In the genomic region with DNA sequence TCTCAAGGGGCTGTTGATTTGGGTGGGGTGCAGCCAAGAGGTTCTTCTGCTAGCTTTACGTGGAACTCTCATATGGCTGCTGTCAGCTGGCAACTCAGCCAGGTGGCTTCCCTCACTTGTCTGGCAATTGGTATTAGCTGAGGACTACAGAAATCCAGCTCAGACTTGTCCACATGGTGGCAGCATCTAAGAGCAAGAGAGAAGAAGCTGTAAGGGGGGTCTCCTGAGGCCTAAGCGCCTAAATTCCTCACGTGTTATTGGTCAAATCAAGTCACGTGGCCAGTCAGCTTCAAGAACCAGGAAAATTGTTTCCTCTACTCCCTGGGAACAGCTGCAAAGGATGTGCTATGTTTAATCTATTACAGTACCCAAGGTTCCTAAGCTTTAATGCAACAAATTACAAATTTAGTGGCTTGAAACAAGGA, we compare ENCODE assay signal across 8 cellular contexts. TPM values are rescaled to one million over a fixed set of nuclear protein-coding genes. Genes with fewer than 3 reads are reported as not detected.
DNase-seq lines count a peak whose midpoint lies in the region; TF ChIP-seq lines count a peak whose summit lies in the region.

No MANE protein-coding gene starts in this region.

- H3K4me1 ChIP-seq in esophagus muscularis mucosa = peaks cover 8 to 32% (median 26%) of the 10 kb centered on the region in 4 donors
- peaks cover 11 to 17% of the 10 kb centered on the region in 2 donors for H3K4me1 ChIP-seq in neuronal stem cell (ENCODE audit: control insufficient read depth in 2 of 2, insufficient read depth in 1 of 2, low read depth in 1 of 2, low read length in 2 of 2)
- peaks cover 28% of the 10 kb centered on the region for H3K4me1 ChIP-seq in suprapubic skin

- no peak overlapping the region for H2BK5ac ChIP-seq in neuronal stem cell (ENCODE audit: low read length)

- no peak overlapping the region for H4K91ac ChIP-seq in neuronal stem cell (ENCODE audit: low read depth, low read length, poor library complexity)

- peaks cover 1% of the 10 kb centered on the region for H3K79me1 ChIP-seq in neuronal stem cell (ENCODE audit: low read depth, low read length)

- DNase-seq in AG08395 (ENCODE audit: low spot score) (peak; percentile 72), NCI-H1694 treated with DMSO at 0.1 percent for 48 hours (lab: John Stamatoyannopoulos, UW) (peak; percentile 88), SKM-1 (lab: John Stamatoyannopoulos, UW; ENCODE audit: unreplicated experiment) (peak; percentile 68), esophagus muscularis mucosa (ENCODE audit: extremely low spot score) (no peak), neuronal stem cell (ENCODE audit: low spot score) (peak; percentile 45), suprapubic skin (ENCODE audit: low spot score in 2 of 2) (no peak), activated gamma-delta T cell (lab: John Stamatoyannopoulos, UW) (no peak)

- intact Hi-C loops in esophagus muscularis mucosa (cut with DNase I) = loop anchor here (5.0 to 10.0 kb wide), 3 partner anchors 96 to 281 kb away; no protein-coding TSS in a partner anchor

- peak overlapping the region; percentile 64 for H2AFZ ChIP-seq in neuronal stem cell (ENCODE audit: low read length)

- no peak overlapping the region for H2BK15ac ChIP-seq in neuronal stem cell (ENCODE audit: low read length)

- TF ChIP-seq CTCF in GM12875 (IDR thresholded peaks at IDR 0.05; ENCODE audit: borderline replicate concordance, insufficient read depth, low read depth, low read length) = peak; percentile 61
- peak; percentile 42 to 46 (median 43) for TF ChIP-seq CTCF in esophagus muscularis mucosa (IDR thresholded peaks at IDR 0.05)
- TF ChIP-seq CTCF in suprapubic skin (IDR thresholded peaks at IDR 0.05) = peak in 1 of 2 donors; percentile 15

- no peak overlapping the region for H2AK5ac ChIP-seq in neuronal stem cell (ENCODE audit: low read depth, low read length)

- no peak overlapping the region for H3K9ac ChIP-seq in neuronal stem cell (ENCODE audit: low read depth, low read length, poor library complexity)

- no peak overlapping the region for H4K8ac ChIP-seq in neuronal stem cell (ENCODE audit: low read depth, low read length)

- H3K18ac ChIP-seq in neuronal stem cell (ENCODE audit: low read length) = no peak overlapping the region

- H3K4me3 ChIP-seq in GM12875 (ENCODE audit: low read depth, low read length) = no peak overlapping the region
- no peak overlapping the region for H3K4me3 ChIP-seq in esophagus muscularis mucosa
- H3K4me3 ChIP-seq in neuronal stem cell (ENCODE audit: low read length in 2 of 2) = no peak overlapping the region
- H3K4me3 ChIP-seq in suprapubic skin = no peak overlapping the region

- TF ChIP-seq POLR2A in esophagus muscularis mucosa (IDR thresholded peaks at IDR 0.05; ENCODE audit: low read depth) = no peak
- TF ChIP-seq POLR2A in suprapubic skin (IDR thresholded peaks at IDR 0.05) = no peak

- H3K4ac ChIP-seq in neuronal stem cell (ENCODE audit: low read length) = no peak overlapping the region

- no peak overlapping the region for H2BK120ac ChIP-seq in neuronal stem cell (ENCODE audit: low read depth, low read length)

- TF ChIP-seq EP300 in esophagus muscularis mucosa (IDR thresholded peaks at IDR 0.05) (no peak), suprapubic skin (IDR thresholded peaks at IDR 0.05) (no peak)

- H3K27me3 ChIP-seq in esophagus muscularis mucosa (no peaks in the 10 kb centered on the region), neuronal stem cell (ENCODE audit: control insufficient read depth in 3 of 3, insufficient read depth in 3 of 3, low read depth in 1 of 3, low read length in 3 of 3) (peaks cover 0 to 17% (median 0%) of the 10 kb centered on the region in 3 experiments), suprapubic skin (no peaks in the 10 kb centered on the region)

- no peak overlapping the region for H3K23ac ChIP-seq in neuronal stem cell (ENCODE audit: low read depth, low read length, poor library complexity)

- no peak overlapping the region for H3K14ac ChIP-seq in neuronal stem cell (ENCODE audit: low read length)

- H3K4me2 ChIP-seq in neuronal stem cell (ENCODE audit: insufficient read depth, low read length, poor library complexity, severe bottlenecking) = no peak overlapping the region

- no peaks in the 10 kb centered on the region for H3K9me3 ChIP-seq in esophagus muscularis mucosa
- no peaks in the 10 kb centered on the region for H3K9me3 ChIP-seq in neuronal stem cell (replicated peaks in 1 of 2; ENCODE audit: control insufficient read depth in 2 of 2, insufficient read depth in 1 of 2, low read depth in 1 of 2, low read length in 2 of 2)
- no peaks in the 10 kb centered on the region for H3K9me3 ChIP-seq in suprapubic skin

- 12% methylated on average over 4 of the region's 4 CpGs for WGBS in esophagus muscularis mucosa
- no CpG with 5 or more reads among the region's 4 CpGs for WGBS in neuronal stem cell (ENCODE audit: extremely low coverage in 2 of 2, insufficient read length in 2 of 2, insufficient replicate concordance in 1 of 2), 2 donors
- 29% methylated on average over 4 of the region's 4 CpGs for WGBS in suprapubic skin

- no peak overlapping the region for H2BK12ac ChIP-seq in neuronal stem cell (ENCODE audit: low read length)

- H3K27ac ChIP-seq in esophagus muscularis mucosa (replicated peaks in 1 of 4) (peak overlapping the region in 3 of 4 donors; percentile 16 to 31 (median 19)), neuronal stem cell (replicated peaks; ENCODE audit: low read length) (no peak overlapping the region), suprapubic skin (no peak overlapping the region)

- H3K36me3 ChIP-seq in esophagus muscularis mucosa (no peaks in the 10 kb centered on the region), neuronal stem cell (replicated peaks in 1 of 2; ENCODE audit: control insufficient read depth in 2 of 2, insufficient read depth in 2 of 2, low read length in 2 of 2) (no peaks in the 10 kb centered on the region), suprapubic skin (no peaks in the 10 kb centered on the region)

RNA-seq across cellular contexts. Expression of gene DYRK3, which starts 4.2 kb away (rescaled TPM):
- total RNA-seq in esophagus muscularis mucosa = 10 to 100 TPM in 2 of 4 donors, 1 to 10 TPM in 2; 5.6 to 14.7 (median 9.0) TPM
- polyA plus RNA-seq in neuronal stem cell (2013, experiment 1 of 2) = 15.3 TPM
- 15.9 TPM for polyA plus RNA-seq in neuronal stem cell (2013, experiment 2 of 2)
- total RNA-seq in suprapubic skin = 1 to 10 TPM; 2.2 to 4.7 (median 4.1) TPM

RNA-seq across cellular contexts. Expression of gene EIF2D, which starts 18.8 kb away (rescaled TPM):
- total RNA-seq in esophagus muscularis mucosa (10 to 100 TPM; 40.3 to 50.0 (median 47.9) TPM), suprapubic skin (10 to 100 TPM; 55.0 to 69.1 (median 61.1) TPM)
- 36.1 TPM for polyA plus RNA-seq in neuronal stem cell (2013, experiment 1 of 2)
- 34.0 TPM for polyA plus RNA-seq in neuronal stem cell (2013, experiment 2 of 2)

RNA-seq across cellular contexts. Expression of gene MAPKAPK2, which starts 53.6 kb away (rescaled TPM):
- total RNA-seq in esophagus muscularis mucosa (10 to 100 TPM; 37.8 to 70.1 (median 61.7) TPM), suprapubic skin (10 to 100 TPM; 38.0 to 72.3 (median 62.4) TPM)
- polyA plus RNA-seq in neuronal stem cell (2013, experiment 1 of 2) = 54.3 TPM
- 54.2 TPM for polyA plus RNA-seq in neuronal stem cell (2013, experiment 2 of 2)

Comparison
In these comparisons a context has a peak if more than half of its experiments do, and no peak if none do; other contexts are left out.
1. DNase-seq: peak in AG08395 (single experiment), NCI-H1694 treated with DMSO at 0.1 percent for 48 hours (single experiment), SKM-1 (single experiment) and neuronal stem cell (single experiment); none in esophagus muscularis mucosa (single experiment), suprapubic skin (0 of 2) and activated gamma-delta T cell (single experiment).
2. H3K27ac ChIP-seq: peak in esophagus muscularis mucosa (3 of 4); none in neuronal stem cell (single experiment) and suprapubic skin (single experiment).